ENCODE assay signal across 8 cellular contexts in the genomic region with DNA sequence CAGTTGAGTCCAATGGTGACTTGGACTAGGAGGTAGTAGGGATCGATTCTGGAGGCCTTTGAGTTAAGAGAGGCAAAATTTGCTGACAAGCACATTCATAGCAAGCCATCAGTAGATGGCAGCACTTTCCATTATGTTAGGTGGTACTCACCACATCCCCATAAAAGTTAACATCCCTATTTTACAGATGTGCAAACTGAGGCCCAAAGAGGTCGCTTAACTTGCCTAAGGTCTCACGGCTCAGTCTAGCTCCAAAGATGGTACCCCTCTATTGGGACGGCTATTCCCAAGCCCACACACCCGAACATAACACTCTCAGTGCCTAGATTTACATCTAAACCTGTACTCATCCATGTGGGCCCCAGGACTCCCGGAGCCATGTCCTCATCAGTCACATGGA. TPM values are rescaled to one million over a fixed set of nuclear protein-coding genes. Genes with fewer than 3 reads are reported as not detected.
DNase-seq lines count a peak whose midpoint lies in the region; ATAC-seq and TF ChIP-seq lines count a peak whose summit lies in the region.

No MANE protein-coding gene starts in this region.

- peaks cover 22 to 35% of the 10 kb centered on the region in 2 experiments for H3K4me1 Mint-ChIP-seq in H9

- H3K9me3 Mint-ChIP-seq in H9, result peaks cover 0 to 3% of the 10 kb centered on the region in 2 experiments; a peak in 1 of 5 replicates

- no peak for ATAC-seq in GM18867 (IDR thresholded peaks at IDR 0.05; ENCODE audit: unreplicated experiment)
- no peak for ATAC-seq in GM21381 (IDR thresholded peaks at IDR 0.05; ENCODE audit: unreplicated experiment)

- no peaks in the 10 kb centered on the region for H4K20me1 ChIP-seq in H9 (ENCODE audit: control insufficient read depth, insufficient read depth, insufficient read length)

- no peak overlapping the region for H2AFZ ChIP-seq in H9 (ENCODE audit: low read length)

- no peaks in the 10 kb centered on the region for H3K79me1 ChIP-seq in H9 (ENCODE audit: insufficient read depth, low read depth, low read length, poor library complexity, severe bottlenecking)

- H3K23me2 ChIP-seq in H9 (ENCODE audit: insufficient read length, low read depth, low read length, poor library complexity, severe bottlenecking), result peaks cover 14% of the 10 kb centered on the region

- H3K4ac ChIP-seq in H9 (ENCODE audit: low read depth, low read length), result no peak overlapping the region

- TF ChIP-seq CTCF in H9 (conservative IDR thresholded peaks at IDR 0.05) (peak; percentile 59), VCaP (conservative IDR thresholded peaks at IDR 0.05) (peak; percentile 61)

- H3K4me3 Mint-ChIP-seq in H9, result peak overlapping the region in 1 of 2 experiments; percentile 29; a peak in 1 of 5 replicates

- H3K36me3 Mint-ChIP-seq in H9 (ENCODE audit: insufficient read depth in 1 of 3, low read depth in 3 of 3), result no peaks in the 10 kb centered on the region; a peak in 1 of 7 replicates

- H3K79me2 ChIP-seq in H9 (ENCODE audit: insufficient read depth, low read length), result no peaks in the 10 kb centered on the region

- no peak overlapping the region for H3K23ac ChIP-seq in H9 (ENCODE audit: insufficient read length, low read depth, low read length)

- no peak overlapping the region for H2BK120ac ChIP-seq in H9 (ENCODE audit: low read depth, low read length, poor library complexity, severe bottlenecking)

- H3K56ac ChIP-seq in H9 (ENCODE audit: insufficient read length, low read depth, low read length), result no peak overlapping the region

- peaks cover 2% of the 10 kb centered on the region; the same call in 1 of the 2 replicates for H3K4me1 ChIP-seq in H9 (ENCODE audit: insufficient read depth, low read length)

- H3K9me3 ChIP-seq in H9 (ENCODE audit: control insufficient read depth, low read depth, low read length), result no peaks in the 10 kb centered on the region

- H3K27me3 Mint-ChIP-seq in H9 (ENCODE audit: low read depth), result peaks cover 28% of the 10 kb centered on the region

- no peak overlapping the region for H3K18ac ChIP-seq in H9 (ENCODE audit: insufficient read length, low read depth, low read length)

- H3K27ac ChIP-seq in H9 (ENCODE audit: insufficient read length, low read depth, low read length) (no peak overlapping the region), VCaP (no peak overlapping the region)

- H2AK5ac ChIP-seq in H9 (ENCODE audit: insufficient read length, low read length), result no peak overlapping the region

- H2BK12ac ChIP-seq in H9 (ENCODE audit: insufficient read length, low read depth, low read length), result no peak overlapping the region

- no peak overlapping the region for H4K5ac ChIP-seq in H9 (ENCODE audit: insufficient read length, low read depth, low read length)

- no peak overlapping the region for H4K91ac ChIP-seq in H9 (ENCODE audit: insufficient read length, low read depth, low read length)

- H3K4me2 ChIP-seq in H9 (ENCODE audit: insufficient read depth, insufficient read length, low read length), result no peak overlapping the region

- H3K27ac Mint-ChIP-seq in H9, result no peak overlapping the region

- no peak overlapping the region for H3K14ac ChIP-seq in H9 (ENCODE audit: insufficient read depth, low read length)

- DNase-seq in COR-L47 (lab: John Stamatoyannopoulos, UW) (peak; percentile 30), H9 (no peak), left kidney (ENCODE audit: low read depth, low spot score) (peak; percentile 52), C1 segment of cervical spinal cord (lab: John Stamatoyannopoulos, UW) (no peak), NCI-H1105 treated with DMSO at 0.1 percent for 48 hours (lab: John Stamatoyannopoulos, UW) (no peak)

- no peak overlapping the region for H3T11ph ChIP-seq in H9 (ENCODE audit: low read length)

- H4K8ac ChIP-seq in H9 (replicated peaks; ENCODE audit: insufficient read length, low read depth, low read length), result no peak overlapping the region

- WGBS in H9 (ENCODE audit: extremely low coverage, insufficient read length, low lambda C conversion rate), result no CpG with 5 or more reads among the region's 6 CpGs

- no peaks in the 10 kb centered on the region; the same call in 1 of the 2 replicates for H3K27me3 ChIP-seq in H9 (ENCODE audit: insufficient read depth, low read length)

- no peak overlapping the region for H3K9ac ChIP-seq in H9 (ENCODE audit: extremely low read depth, insufficient read length, low read length)

- no peak overlapping the region for H2BK5ac ChIP-seq in H9 (ENCODE audit: insufficient read length, low read length)

- H2BK20ac ChIP-seq in H9 (ENCODE audit: low read depth, low read length, poor library complexity, severe bottlenecking), result no peak overlapping the region

- H2BK15ac ChIP-seq in H9 (ENCODE audit: low read depth, low read length), result no peak overlapping the region

RNA-seq across cellular contexts. Expression of a gene that starts 21.5 kb away (rescaled TPM):
- 1.7 and 2.5 TPM in 2 replicates for total RNA-seq in H9 (2021)

RNA-seq across cellular contexts. Expression of a gene that starts 22.6 kb away (rescaled TPM):
- 62.4 and 66.7 TPM in 2 replicates for total RNA-seq in H9 (2021)

RNA-seq across cellular contexts. Expression of a gene that starts 39.9 kb away (rescaled TPM):
- total RNA-seq in H9 (2021), result 43.4 and 48.7 TPM in 2 replicates

RNA-seq across cellular contexts. Expression of a gene that starts 41.4 kb away (rescaled TPM):
- 40.4 and 42.6 TPM in 2 replicates for total RNA-seq in H9 (2021)

RNA-seq across cellular contexts. Expression of a gene that starts 50.6 kb away (rescaled TPM):
- total RNA-seq in H9 (2021), result 18.9 and 20.1 TPM in 2 replicates

Comparison
In these comparisons a context has a peak if more than half of its experiments do, and no peak if none do; other contexts are left out.
1. DNase-seq: peak in COR-L47 (single experiment) and left kidney (single experiment); none in H9 (single experiment), C1 segment of cervical spinal cord (0 of 14) and NCI-H1105 treated with DMSO at 0.1 percent for 48 hours (single experiment).